Comparison of ENCODE assay signal across 15 cellular contexts in the genomic region with DNA sequence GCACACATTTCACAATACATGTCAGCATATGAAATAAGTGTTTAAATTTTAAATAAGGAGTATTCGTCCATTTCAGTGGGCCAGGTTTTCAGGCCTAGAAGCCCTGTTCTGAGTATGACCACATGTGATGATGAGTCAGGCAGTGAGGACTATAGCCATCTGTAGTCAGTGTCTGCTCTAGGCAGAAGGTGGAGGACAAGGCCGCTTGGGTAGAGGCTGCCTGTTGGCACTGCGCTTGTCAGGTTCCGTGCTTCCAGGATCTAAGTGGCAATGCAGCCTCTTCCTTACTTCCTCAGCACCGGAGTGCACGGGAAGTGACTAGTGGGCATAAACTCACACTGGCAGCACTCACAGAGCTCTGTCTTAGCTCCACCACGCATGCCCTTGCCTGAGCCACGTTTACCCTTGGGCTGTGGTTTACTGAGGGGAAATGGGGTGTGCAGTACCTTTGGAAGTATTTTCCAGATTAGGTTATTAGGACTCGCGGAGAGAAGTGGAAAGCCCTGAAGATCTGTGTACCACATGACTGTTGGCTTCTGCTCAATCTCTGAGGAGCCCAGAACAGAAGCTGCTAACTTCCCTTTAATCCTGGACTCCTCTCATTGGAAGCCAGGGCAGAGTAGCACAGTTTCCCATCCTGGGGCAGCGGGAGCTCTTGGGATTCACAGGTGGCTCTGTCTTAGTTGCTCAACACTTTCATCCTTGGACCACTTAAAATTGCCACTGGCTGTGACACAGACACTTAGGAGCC.
A peak's percentile ranks its signal among the peaks of the same experiment; 100 is the strongest.
DNase-seq lines count a peak whose midpoint lies in the region; ATAC-seq, FAIRE-seq and TF ChIP-seq lines count a peak whose summit lies in the region.
"Had no signal": no experiment of that assay in that cellular context is flagged by ENCODE, and none has a peak within 500 bp of the region (broad histone marks: within the 10 kb centered on the region; RNA-seq: fewer than 3 reads in every experiment).

No MANE protein-coding gene starts in this region.

- H2AFZ ChIP-seq in H1 (ENCODE audit: low read length), result no peak overlapping the region

- no peak overlapping the region for H2BK120ac ChIP-seq in H1 (replicated peaks; ENCODE audit: low read depth, low read length)

- FAIRE-seq in H1 (lab: Jason Lieb, UNC), result no peak

- peaks cover 3% of the 10 kb centered on the region for H3K36me3 Mint-ChIP-seq in activated naive CD8-positive, alpha-beta T cell treated with anti-CD3 and anti-CD28 coated beads, Interleukin-2, amount 50 U/mL, for 24 hours (ENCODE audit: low read depth)
- peaks cover 2% of the 10 kb centered on the region for H3K36me3 Mint-ChIP-seq in activated naive CD8-positive, alpha-beta T cell treated with anti-CD3 and anti-CD28 coated beads for 36 hours
- H3K36me3 Mint-ChIP-seq in progenitor cell of endocrine pancreas (ENCODE audit: insufficient read depth), result no peaks in the 10 kb centered on the region

- H3K4me2 ChIP-seq in H1 (ENCODE audit: insufficient read depth in 1 of 2, low read depth in 2 of 2, low read length in 2 of 2), result no peak overlapping the region

- no peak overlapping the region for H4K5ac ChIP-seq in H1 (ENCODE audit: insufficient read length, low read depth, low read length)

- peak overlapping the region; percentile 86 for H2AK5ac ChIP-seq in H1 (ENCODE audit: low read depth, low read length)

- H3K4me3 Mint-ChIP-seq in activated naive CD8-positive, alpha-beta T cell treated with anti-CD3 and anti-CD28 coated beads, Interleukin-2, amount 50 U/mL, for 24 hours, result no peak overlapping the region
- H3K4me3 Mint-ChIP-seq in activated naive CD8-positive, alpha-beta T cell treated with anti-CD3 and anti-CD28 coated beads for 36 hours, result no peak overlapping the region
- H3K4me3 Mint-ChIP-seq in progenitor cell of endocrine pancreas (ENCODE audit: low read depth), result no peak overlapping the region

- H3K27ac Mint-ChIP-seq in activated naive CD8-positive, alpha-beta T cell treated with anti-CD3 and anti-CD28 coated beads, Interleukin-2, amount 50 U/mL, for 24 hours, result peak overlapping the region; percentile 54
- no peak overlapping the region for H3K27ac Mint-ChIP-seq in activated naive CD8-positive, alpha-beta T cell treated with anti-CD3 and anti-CD28 coated beads for 36 hours
- H3K27ac Mint-ChIP-seq in progenitor cell of endocrine pancreas, result no peak overlapping the region

- peaks cover 0 to 6% of the 10 kb centered on the region in 2 experiments; a peak in 1 of 4 replicates for H3K79me2 ChIP-seq in H1 (ENCODE audit: control insufficient read depth in 1 of 2, insufficient read depth in 2 of 2, low read length in 2 of 2)

- 0 out of 2 replicates have a peak overlapping the region, but pooled peaks have one; percentile 30 for H2BK12ac ChIP-seq in H1 (ENCODE audit: low read depth, low read length)

- no peak overlapping the region for H3K4ac ChIP-seq in H1 (replicated peaks; ENCODE audit: insufficient read length, low read depth, low read length)

- TF ChIP-seq CTCF in H1 (IDR thresholded peaks at IDR 0.05; ENCODE audit: control extremely low read depth in 1 of 3, insufficient read depth in 1 of 3, low read depth in 1 of 3, low read length in 3 of 3), result no peak
- TF ChIP-seq CTCF in left lung (IDR thresholded peaks at IDR 0.05), result no peak
- TF ChIP-seq CTCF in uterus (IDR thresholded peaks at IDR 0.05), result no peak
- TF ChIP-seq CTCF in progenitor cell of endocrine pancreas (IDR thresholded peaks at IDR 0.05; ENCODE audit: unreplicated experiment), result no peak
- no peak for TF ChIP-seq CTCF in GM10248 (IDR thresholded peaks at IDR 0.05; ENCODE audit: control extremely low read depth, extremely low read depth, low read depth, missing control alignments)

- peak overlapping the region; percentile 71; the same call in 1 of the 2 replicates for H2BK5ac ChIP-seq in H1 (ENCODE audit: low read depth, low read length)

- no peaks in the 10 kb centered on the region; the same call in none of the 2 replicates for H3K79me1 ChIP-seq in H1 (ENCODE audit: low read depth, low read length)

- POLR2A ChIA-PET in H1 (lab: Charles Lee; ENCODE audit: partially characterized antibody), result no interaction called here
- POLR2A ChIA-PET in GM10248 (lab: Yijun Ruan, JAX), result no interaction called here

- H3K18ac ChIP-seq in H1 (ENCODE audit: extremely low read depth, low read length), result peak overlapping the region; percentile 12; the same call in 1 of the 2 replicates

- H2BK20ac ChIP-seq in H1 (ENCODE audit: low read length), result no peak overlapping the region

- WGBS in H1 (ENCODE audit: extremely low coverage in 1 of 2, insufficient coverage in 1 of 2, insufficient read length in 1 of 2, insufficient replicate concordance in 2 of 2, low coverage in 1 of 2, low lambda C conversion rate in 2 of 2, missing lambda C conversion rate in 1 of 2), 2 experiments, result 93% methylated on average over 11 of the region's 11 CpGs; no CpG with 5 or more reads in 1 of the 2 experiments

- peak overlapping the region; percentile 40; the same call in 1 of the 2 replicates for H2BK15ac ChIP-seq in H1 (ENCODE audit: low read length)

- H3K4me3 ChIP-seq in H1 (ENCODE audit: extremely low read depth in 1 of 4, insufficient read depth in 2 of 4, low read depth in 3 of 4, low read length in 4 of 4) (no peak overlapping the region), left lung (no peak overlapping the region), uterus (no peak overlapping the region)
- H3K4me3 ChIP-seq: colonic mucosa had no signal

- H3K36me3 ChIP-seq in H1 (ENCODE audit: control insufficient read depth in 2 of 4, insufficient read depth in 4 of 4, low read length in 3 of 4) (no peaks in the 10 kb centered on the region), left lung (no peaks in the 10 kb centered on the region), uterus (no peaks in the 10 kb centered on the region)
- H3K36me3 ChIP-seq: colonic mucosa had no signal

- H4K20me1 ChIP-seq in H1 (replicated peaks in 1 of 2; ENCODE audit: control insufficient read depth in 1 of 2, insufficient read depth in 2 of 2, low read length in 2 of 2), result peaks cover 0 to 2% of the 10 kb centered on the region in 2 experiments

- peaks cover 24% of the 10 kb centered on the region for H3K4me1 Mint-ChIP-seq in activated naive CD8-positive, alpha-beta T cell treated with anti-CD3 and anti-CD28 coated beads, Interleukin-2, amount 50 U/mL, for 24 hours
- peaks cover 29% of the 10 kb centered on the region for H3K4me1 Mint-ChIP-seq in activated naive CD8-positive, alpha-beta T cell treated with anti-CD3 and anti-CD28 coated beads for 36 hours
- peaks cover 1% of the 10 kb centered on the region for H3K4me1 Mint-ChIP-seq in progenitor cell of endocrine pancreas (ENCODE audit: low read depth)

- H3K9me3 ChIP-seq in H1 (ENCODE audit: insufficient read depth in 2 of 2, low read depth in 1 of 2, low read length in 1 of 2), result no peaks in the 10 kb centered on the region
- H3K9me3 ChIP-seq in left lung, result no peaks in the 10 kb centered on the region
- no peaks in the 10 kb centered on the region for H3K9me3 ChIP-seq in uterus
- H3K9me3 ChIP-seq: colonic mucosa had no signal

- CTCF ChIA-PET in H1 (lab: Charles Lee; ENCODE audit: partially characterized antibody) (interaction anchor here (0.7 to 1.2 kb wide), 5 partner anchors 13 to 293 kb away, joined by 3 read pairs; no protein-coding TSS in a partner anchor), GM10248 (lab: Yijun Ruan, JAX) (interaction anchor here (0.8 to 1.2 kb wide), 3 partner anchors 11 to 45 kb away, joined by 3 read pairs; no protein-coding TSS in a partner anchor)

- H4K8ac ChIP-seq in H1 (ENCODE audit: extremely low read depth, insufficient read depth, low read length), result no peak overlapping the region

- H4K91ac ChIP-seq in H1 (replicated peaks; ENCODE audit: insufficient read length, low read length), result no peak overlapping the region

- no peak for ATAC-seq in activated naive CD8-positive, alpha-beta T cell treated with anti-CD3 and anti-CD28 coated beads, Interleukin-2, amount 50 U/mL, for 24 hours
- peak; percentile 49 for ATAC-seq in left lung

- no peak overlapping the region for H3K56ac ChIP-seq in H1 (replicated peaks; ENCODE audit: insufficient read length, low read depth, low read length)

- intact Hi-C loops in left lung (cut with DNase I), result no loop called here
- intact Hi-C loops in uterus (cut with DNase I; ENCODE audit: low total_unique reads), result no loop called here

- H3K14ac ChIP-seq in H1 (ENCODE audit: insufficient read length), result no peak overlapping the region

- H3K27me3 ChIP-seq in H1 (replicated peaks in 1 of 4; ENCODE audit: control insufficient read depth in 3 of 4, extremely low read depth in 1 of 4, insufficient read depth in 3 of 4, low read length in 3 of 4), result no peaks in the 10 kb centered on the region
- no peaks in the 10 kb centered on the region for H3K27me3 ChIP-seq in left lung
- no peaks in the 10 kb centered on the region for H3K27me3 ChIP-seq in uterus
- H3K27me3 ChIP-seq: colonic mucosa had no signal

- no peak for TF ChIP-seq EP300 in H1 (IDR thresholded peaks at IDR 0.05; ENCODE audit: borderline replicate concordance in 1 of 2, low read depth in 2 of 2, low read length in 2 of 2)

- H3K27ac ChIP-seq in H1 (ENCODE audit: low read depth, low read length) (no peak overlapping the region), left lung (peak overlapping the region in 1 of 2 donors; percentile 18), uterus (peak overlapping the region; percentile 2 to 57)
- H3K27ac ChIP-seq: colonic mucosa, HL-60 had no signal

- H3K23ac ChIP-seq in H1 (ENCODE audit: insufficient read length), result no peak overlapping the region

- H3K23me2 ChIP-seq in H1 (ENCODE audit: low read depth, low read length), result no peaks in the 10 kb centered on the region

- H3K9ac ChIP-seq in H1 (replicated peaks in 1 of 4; ENCODE audit: extremely low read depth in 1 of 4, low read depth in 3 of 4, low read length in 3 of 4), result no peak overlapping the region

- TF ChIP-seq POLR2A in H1 (IDR thresholded peaks at IDR 0.05; ENCODE audit: control extremely low read depth in 1 of 2, low read depth in 2 of 2, low read length in 2 of 2) (no peak), uterus (IDR thresholded peaks at IDR 0.05) (no peak)

- H3K4me1 ChIP-seq in H1 (replicated peaks in 1 of 4; ENCODE audit: control insufficient read depth in 3 of 4, insufficient read depth in 4 of 4, low read length in 3 of 4), result peaks cover 0 to 9% (median 6%) of the 10 kb centered on the region in 4 experiments; a peak in 6 of 7 replicates
- H3K4me1 ChIP-seq in left lung, result peaks cover 0 to 9% of the 10 kb centered on the region in 2 donors
- no peaks in the 10 kb centered on the region for H3K4me1 ChIP-seq in uterus
- H3K4me1 ChIP-seq: colonic mucosa had no signal

- no peak for DNase-seq in activated naive CD8-positive, alpha-beta T cell treated with anti-CD3 and anti-CD28 coated beads, Interleukin-2, amount 50 U/mL, for 24 hours
- DNase-seq in activated naive CD8-positive, alpha-beta T cell treated with anti-CD3 and anti-CD28 coated beads for 36 hours, result no peak
- no peak for DNase-seq in H1 (ENCODE audit: low read depth in 1 of 2, low spot score in 2 of 2)
- DNase-seq in left lung, result no peak
- peak; percentile 25 to 34 for DNase-seq in uterus
- no peak for DNase-seq in GDM1 (lab: John Stamatoyannopoulos, UW)
- no peak for DNase-seq in progenitor cell of endocrine pancreas (ENCODE audit: low spot score, unreplicated experiment)
- no peak for DNase-seq in GM10248 (ENCODE audit: extremely low spot score)
- DNase-seq: 8988T; activated CD4-positive, CD25-positive, alpha-beta regulatory T cell treated with anti-CD3 and anti-CD28 coated beads, Interleukin-2, amount 50 U/mL, for 72 hours; colonic mucosa; DND-41; NCI-H1092 treated with DMSO at 0.1 percent for 48 hours; NCI-H524 had no signal

- H3K27me3 Mint-ChIP-seq in activated naive CD8-positive, alpha-beta T cell treated with anti-CD3 and anti-CD28 coated beads, Interleukin-2, amount 50 U/mL, for 24 hours, result no peaks in the 10 kb centered on the region
- no peaks in the 10 kb centered on the region for H3K27me3 Mint-ChIP-seq in activated naive CD8-positive, alpha-beta T cell treated with anti-CD3 and anti-CD28 coated beads for 36 hours
- no peaks in the 10 kb centered on the region for H3K27me3 Mint-ChIP-seq in progenitor cell of endocrine pancreas

- H3K9me3 Mint-ChIP-seq in activated naive CD8-positive, alpha-beta T cell treated with anti-CD3 and anti-CD28 coated beads, Interleukin-2, amount 50 U/mL, for 24 hours, result no peaks in the 10 kb centered on the region
- no peaks in the 10 kb centered on the region for H3K9me3 Mint-ChIP-seq in activated naive CD8-positive, alpha-beta T cell treated with anti-CD3 and anti-CD28 coated beads for 36 hours
- no peaks in the 10 kb centered on the region for H3K9me3 Mint-ChIP-seq in progenitor cell of endocrine pancreas (ENCODE audit: low read depth)

- no peak for TF ChIP-seq RAD21 in H1 (IDR thresholded peaks at IDR 0.05 in 1 of 2, conservative IDR thresholded peaks at IDR 0.05 in 1 of 2; ENCODE audit: low read depth in 2 of 2, low read length in 2 of 2)

Comparison
In these comparisons a context has a peak if more than half of its experiments do, and no peak if none do; other contexts are left out.
1. DNase-seq: peak in uterus (2 of 2); none in activated naive CD8-positive, alpha-beta T cell treated with anti-CD3 and anti-CD28 coated beads, Interleukin-2, amount 50 U/mL, for 24 hours (single experiment), activated naive CD8-positive, alpha-beta T cell treated with anti-CD3 and anti-CD28 coated beads for 36 hours (single experiment), H1 (0 of 2), left lung (0 of 2), GDM1 (single experiment), progenitor cell of endocrine pancreas (single experiment) and GM10248 (single experiment).